Comparison of ENCODE assay signal across 20 cellular contexts in genomic region chr17:65813306-65813705, GRCh38.
"Had no signal": no experiment of that assay in that cellular context is flagged by ENCODE, and none has a peak within 500 bp of the region (broad histone marks: within the 10 kb centered on the region; RNA-seq: fewer than 3 reads in every experiment).

No MANE protein-coding gene starts in this region.

- H3K36me3 ChIP-seq: left ventricle myocardium inferior, lower lobe of right lung, pancreas, suprapubic skin, thyroid gland had no signal

- ATAC-seq: esophagus mucosa; foreskin keratinocyte; left cardiac atrium; lower lobe of right lung; pancreas; right cardiac atrium; stimulated activated effector memory CD8-positive, alpha-beta T cell treated with anti-CD3 and anti-CD28 coated beads, Interleukin-12 subunit alpha, Interleukin-12 subunit beta, amount 100 ng/mL, for 72 hours; stimulated activated naive CD8-positive, alpha-beta T cell treated with anti-CD3 and anti-CD28 coated beads, Interleukin-15, Interleukin-2, amounts not matched to agents 100 U/mL and 50 U/mL, for 24 hours had no signal

- DNase-seq: effector CD4-positive, alpha-beta T cell; foreskin keratinocyte; kidney; left cardiac atrium; left ventricle myocardium inferior; lower lobe of right lung; mesenchymal stem cell; naive B cell; occipital lobe; pancreas; right cardiac atrium; stimulated activated CD4-positive, alpha-beta T cell treated with anti-CD3 and anti-CD28 coated beads, Interleukin-4, amount 100 ng/mL, for 1 hour; stimulated activated CD8-positive, alpha-beta memory T cell treated with anti-CD3 and anti-CD28 coated beads, Interleukin-4, amount 100 ng/mL, for 48 hours; stimulated activated naive CD8-positive, alpha-beta T cell treated with anti-CD3 and anti-CD28 coated beads, Interleukin-15, Interleukin-2, amounts not matched to agents 100 U/mL and 50 U/mL, for 24 hours; thyroid gland had no signal

- H3K4me1 ChIP-seq: left ventricle myocardium inferior, lower lobe of right lung, pancreas, suprapubic skin had no signal

- H3K4me2 ChIP-seq: smooth muscle cell had no signal

- H3K27ac ChIP-seq: coronary artery, foreskin keratinocyte, left ventricle myocardium inferior, lower lobe of right lung, pancreas, suprapubic skin, thyroid gland had no signal

- H3K27me3 ChIP-seq: foreskin keratinocyte, pancreas, suprapubic skin, thyroid gland had no signal

- H3K4me3 ChIP-seq: coronary artery, left ventricle myocardium inferior, lower lobe of right lung, pancreas, smooth muscle cell, suprapubic skin, thyroid gland had no signal
